ENCODE assay signal across 29 cellular contexts in genomic region chr1:151875419-151876097, GRCh38. TPM values are rescaled to one million over a fixed set of nuclear protein-coding genes. Genes with fewer than 3 reads are reported as not detected.
"Had no signal": no experiment of that assay in that cellular context is flagged by ENCODE, and none has a peak within 500 bp of the region (broad histone marks: within the 10 kb centered on the region; RNA-seq: fewer than 3 reads in every experiment).

No MANE protein-coding gene starts in this region.

- H3K9me3 Mint-ChIP-seq: activated naive CD4-positive, alpha-beta T cell treated with anti-CD3 and anti-CD28 coated beads for 36 hours; memory B cell; natural killer cell; neural progenitor cell; stimulated activated naive B cell treated with anti-CD40 and anti-IgM and Interleukin-4, amounts not matched to agents 10 μg/mL and 1 μg/mL and 100 μg/mL, for 72 hours had no signal

- H3K4me1 Mint-ChIP-seq: memory B cell had no signal

- H3K27me3 ChIP-seq: esophagus squamous epithelium, heart right ventricle, neural progenitor cell, suprapubic skin, tibial artery had no signal

- H3K36me3 ChIP-seq: neural progenitor cell, WERI-Rb-1 had no signal

- H3K9ac ChIP-seq: neural progenitor cell, parathyroid adenoma had no signal

- DNase-seq: activated CD4-positive, alpha-beta T cell treated with anti-CD3 and anti-CD28 coated beads for 48 hours; activated CD4-positive, alpha-beta T cell treated with anti-CD3 and anti-CD28 coated beads, Interleukin-2, amount 50 U/mL, for 48 hours; activated CD8-positive, alpha-beta memory T cell treated with anti-CD3 and anti-CD28 coated beads, Interleukin-2, amount 50 U/mL, for 48 hours; activated naive CD4-positive, alpha-beta T cell treated with anti-CD3 and anti-CD28 coated beads for 36 hours; activated T-cell treated with anti-CD3 and anti-CD28 coated beads, Interleukin-2, amount 50 U/mL, for 48 hours; anterior cingulate cortex; dermis blood vessel endothelial cell; effector CD8-positive, alpha-beta T cell; esophagus squamous epithelium; foreskin melanocyte; heart right ventricle; natural killer cell; occipital lobe; psoas muscle; stimulated activated CD4-positive, alpha-beta T cell treated with anti-CD3 and anti-CD28 coated beads, Interleukin-15, amount 100 ng/mL, for 24 hours; stimulated activated CD4-positive, alpha-beta T cell treated with anti-CD3 and anti-CD28 coated beads, Interleukin-2, amount 100 ng/mL, for 24 hours; stimulated activated naive B cell treated with anti-CD40 and anti-IgM and Interleukin-4, amounts not matched to agents 10 μg/mL and 1 μg/mL and 100 μg/mL, for 72 hours; tibial artery; WERI-Rb-1 had no signal

- H3K9me3 ChIP-seq: esophagus squamous epithelium, heart right ventricle, psoas muscle, suprapubic skin, tibial artery had no signal

- H3K4me1 ChIP-seq: heart right ventricle, psoas muscle, tibial artery had no signal

- H3K36me3 Mint-ChIP-seq: natural killer cell, neural progenitor cell had no signal

- H3K4me3 ChIP-seq: esophagus squamous epithelium, heart right ventricle, neural progenitor cell, psoas muscle, suprapubic skin, tibial artery had no signal

- H3K27ac ChIP-seq: epithelial cell of prostate, esophagus squamous epithelium, heart right ventricle, neural progenitor cell, parathyroid adenoma, psoas muscle, suprapubic skin, tibial artery, WERI-Rb-1 had no signal

- H3K27me3 Mint-ChIP-seq: memory B cell; stimulated activated naive B cell treated with anti-CD40 and anti-IgM and Interleukin-4, amounts not matched to agents 10 μg/mL and 1 μg/mL and 100 μg/mL, for 72 hours had no signal

- H3K4me3 Mint-ChIP-seq: activated naive CD4-positive, alpha-beta T cell treated with anti-CD3 and anti-CD28 coated beads for 36 hours; memory B cell; natural killer cell; neural progenitor cell; stimulated activated naive B cell treated with anti-CD40 and anti-IgM and Interleukin-4, amounts not matched to agents 10 μg/mL and 1 μg/mL and 100 μg/mL, for 72 hours had no signal

- ATAC-seq: activated CD4-positive, CD25-positive, alpha-beta regulatory T cell treated with anti-CD3 and anti-CD28 coated beads, Interleukin-2, amount 50 U/mL, for 24 hours; heart right ventricle; natural killer cell; psoas muscle; stimulated activated naive B cell treated with anti-CD40 and anti-IgM and Interleukin-4, amounts not matched to agents 10 μg/mL and 1 μg/mL and 100 μg/mL, for 72 hours had no signal

- H3K27ac Mint-ChIP-seq: activated naive CD4-positive, alpha-beta T cell treated with anti-CD3 and anti-CD28 coated beads for 36 hours; memory B cell; natural killer cell; neural progenitor cell; stimulated activated naive B cell treated with anti-CD40 and anti-IgM and Interleukin-4, amounts not matched to agents 10 μg/mL and 1 μg/mL and 100 μg/mL, for 72 hours had no signal

RNA-seq across cellular contexts. Expression of gene THEM5, which starts 22.0 kb away (rescaled TPM):
- total RNA-seq: activated naive CD4-positive, alpha-beta T cell treated with anti-CD3 and anti-CD28 coated beads for 36 hours; bronchial epithelial cell; glomerular endothelial cell; kidney epithelial cell; occipital lobe; psoas muscle; urinary bladder had no signal

RNA-seq across cellular contexts. Expression of gene C2CD4D, which starts 35.9 kb away (rescaled TPM):
- total RNA-seq: bronchial epithelial cell, dermis blood vessel endothelial cell, glomerular endothelial cell, heart right ventricle, urinary bladder had no signal

RNA-seq across cellular contexts. Expression of gene RORC, which starts 44.0 kb away (rescaled TPM):
- total RNA-seq: glomerular endothelial cell had no signal
